11 cellular contexts compared by ENCODE assay signal in genomic region chr3:110526732-110527727, GRCh38.
A peak's percentile ranks its signal among the peaks of the same experiment; 100 is the strongest.
DNase-seq lines count a peak whose midpoint lies in the region; ATAC-seq and TF ChIP-seq lines count a peak whose summit lies in the region.
"Had no signal": no experiment of that assay in that cellular context is flagged by ENCODE, and none has a peak within 500 bp of the region (broad histone marks: within the 10 kb centered on the region; RNA-seq: fewer than 3 reads in every experiment).

No MANE protein-coding gene starts in this region.

- WGBS in ovary, 3 donors, result 43 to 62% (median 51%) methylated on average over 3 of the region's 3 CpGs

- H3K9me3 ChIP-seq in A673 (ENCODE audit: low read depth, low read length, poor library complexity, severe bottlenecking) (no peaks in the 10 kb centered on the region), ovary (no peaks in the 10 kb centered on the region)

- POLR2A ChIA-PET in A673 (lab: Charles Lee; ENCODE audit: low non-redundant PET), result no interaction called here

- BruUV-seq in A673 (replicated peaks; lab: Mats Ljungman, UMichigan), result no TSS peak

- TF ChIP-seq CTCF in A673 (conservative IDR thresholded peaks at IDR 0.05; ENCODE audit: low read depth, low read length) (no peak), ovary (IDR thresholded peaks at IDR 0.05) (no peak)

- peak; percentile 92 for DNase-seq in A673 (ENCODE audit: low spot score)
- peak; percentile 55 for DNase-seq in HT-29 (ENCODE audit: low spot score)
- DNase-seq in amniotic stem cell (lab: John Stamatoyannopoulos, UW), result peak; percentile 71
- peak; percentile 98 for DNase-seq in iris pigment epithelial cell (ENCODE audit: low read depth)
- no peak for DNase-seq in ovary
- no peak for DNase-seq in germinal center (ENCODE audit: low spot score)
- DNase-seq: KBM-7, substantia nigra had no signal

- TF ChIP-seq EP300 in ovary (IDR thresholded peaks at IDR 0.05), result no peak

- no peaks in the 10 kb centered on the region for H3K27me3 ChIP-seq in A673 (replicated peaks; ENCODE audit: insufficient read depth, low read depth, low read length, poor library complexity)
- H3K27me3 ChIP-seq in ovary, result no peaks in the 10 kb centered on the region

- CTCF ChIA-PET in A673 (lab: Charles Lee), result no interaction called here

- H3K4me1 ChIP-seq in A673 (ENCODE audit: insufficient read depth, low read length, poor library complexity, severe bottlenecking) (peaks cover 20% of the 10 kb centered on the region), ovary (ENCODE audit: insufficient read depth) (no peaks in the 10 kb centered on the region)

- intact Hi-C loops in A673 (cut with micrococcal nuclease; ENCODE audit: unreplicated experiment) (loop anchor here (5.0 kb wide), 1 partner anchor 100 kb away; no protein-coding TSS in a partner anchor), ovary (cut with DNase I) (no loop called here)

- no peak for TF ChIP-seq POLR2A in ovary (IDR thresholded peaks at IDR 0.05)

- ATAC-seq in GM21360 (IDR thresholded peaks at IDR 0.05; ENCODE audit: unreplicated experiment), result no peak
- no peak for ATAC-seq in esophagus mucosa

- H3K36me3 ChIP-seq in A673 (ENCODE audit: insufficient read depth, low read length, poor library complexity, severe bottlenecking) (no peaks in the 10 kb centered on the region), ovary (no peaks in the 10 kb centered on the region)

- H3K27ac ChIP-seq in A673 (ENCODE audit: low read depth, low read length, poor library complexity, severe bottlenecking) (peak overlapping the region; percentile 53), ovary (no peak overlapping the region)
- H3K27ac ChIP-seq: coronary artery had no signal

- no peak overlapping the region for H3K4me3 ChIP-seq in A673 (ENCODE audit: low read depth, low read length, poor library complexity, severe bottlenecking)
- no peak overlapping the region for H3K4me3 ChIP-seq in ovary
- H3K4me3 ChIP-seq: coronary artery had no signal

Comparison
In these comparisons a context has a peak if more than half of its experiments do, and no peak if none do; other contexts are left out.
1. DNase-seq: peak in A673 (single experiment), HT-29 (single experiment), amniotic stem cell (single experiment) and iris pigment epithelial cell (single experiment); none in ovary (0 of 5) and germinal center (single experiment).